Comparison of ENCODE assay signal across 15 cellular contexts in genomic region chr7:81155654-81156373, GRCh38.
DNase-seq lines count a peak whose midpoint lies in the region; ATAC-seq and TF ChIP-seq lines count a peak whose summit lies in the region.
"Had no signal": no experiment of that assay in that cellular context is flagged by ENCODE, and none has a peak within 500 bp of the region (broad histone marks: within the 10 kb centered on the region; RNA-seq: fewer than 3 reads in every experiment).

No MANE protein-coding gene starts in this region.

- no peaks in the 10 kb centered on the region for H3K27me3 ChIP-seq in duodenal mucosa (ENCODE audit: control insufficient read depth in 1 of 2, insufficient read depth in 2 of 2, low read length in 2 of 2)
- no peaks in the 10 kb centered on the region for H3K27me3 ChIP-seq in lower lobe of right lung (ENCODE audit: low read depth)
- H3K27me3 ChIP-seq: adrenal gland, dorsolateral prefrontal cortex had no signal

- no peaks in the 10 kb centered on the region for H3K36me3 ChIP-seq in duodenal mucosa (ENCODE audit: control insufficient read depth in 1 of 2, insufficient read depth in 2 of 2, low read length in 2 of 2)
- no peaks in the 10 kb centered on the region for H3K36me3 ChIP-seq in lower lobe of right lung
- H3K36me3 ChIP-seq: adrenal gland had no signal

- no peaks in the 10 kb centered on the region for H3K27me3 Mint-ChIP-seq in T-helper 2 cell treated with Interferon-gamma antibody and Interleukin-4, amounts not matched to agents 5 μg/mL and 100 μg/mL, for 36 hours (ENCODE audit: low read depth)

- H3K4me3 ChIP-seq in duodenal mucosa (ENCODE audit: low read depth in 1 of 2, low read length in 2 of 2) (peak overlapping the region; percentile 38 to 42), lower lobe of right lung (no peak overlapping the region)
- H3K4me3 ChIP-seq: adrenal gland, dorsolateral prefrontal cortex had no signal

- H3K9ac ChIP-seq in duodenal mucosa (ENCODE audit: low read depth in 1 of 2, low read length in 2 of 2) = no peak overlapping the region

- H3K4me1 ChIP-seq in duodenal mucosa (ENCODE audit: control insufficient read depth in 1 of 2, insufficient read depth in 2 of 2, low read length in 2 of 2) (peaks cover 0 to 10% of the 10 kb centered on the region in 2 donors), lower lobe of right lung (no peaks in the 10 kb centered on the region)
- H3K4me1 ChIP-seq: adrenal gland had no signal

- no peaks in the 10 kb centered on the region for H3K9me3 ChIP-seq in duodenal mucosa (ENCODE audit: control insufficient read depth in 1 of 2, low read length in 2 of 2)
- H3K9me3 ChIP-seq in lower lobe of right lung = no peaks in the 10 kb centered on the region

- intact Hi-C loops in lower lobe of right lung (cut with DNase I) = no loop called here

- H3K36me3 Mint-ChIP-seq in T-helper 2 cell treated with Interferon-gamma antibody and Interleukin-4, amounts not matched to agents 5 μg/mL and 100 μg/mL, for 36 hours (ENCODE audit: low read depth) = no peaks in the 10 kb centered on the region

- H3K27ac Mint-ChIP-seq in T-helper 2 cell treated with Interferon-gamma antibody and Interleukin-4, amounts not matched to agents 5 μg/mL and 100 μg/mL, for 36 hours = no peak overlapping the region

- ATAC-seq in lower lobe of right lung (peak; percentile 64 to 95), GM21526 (IDR thresholded peaks at IDR 0.05; ENCODE audit: low FRiP score, unreplicated experiment) (no peak)
- ATAC-seq: activated CD4-positive, CD25-positive, alpha-beta regulatory T cell treated with anti-CD3 and anti-CD28 coated beads, Interleukin-2, amount 50 U/mL, for 24 hours had no signal

- DNase-seq in HuH-7.5 (ENCODE audit: low spot score) (peak; percentile 16), lower lobe of right lung (no peak), Ammon's horn (ENCODE audit: low spot score) (no peak), activated gamma-delta T cell treated with Interleukin-2 at 50 U/mL for 16 hours (no peak)
- DNase-seq in T-helper 2 cell treated with Interferon-gamma antibody and Interleukin-4, amounts not matched to agents 5 μg/mL and 100 μg/mL, for 36 hours (ENCODE audit: low spot score) = no peak
- DNase-seq: activated T-cell treated with anti-CD3 and anti-CD28 coated beads, Interleukin-2, amount 50 U/mL, for 1 hour; adrenal gland; dorsolateral prefrontal cortex; left cardiac atrium; NCI-H1930; occipital lobe had no signal

- H3K9me3 Mint-ChIP-seq in T-helper 2 cell treated with Interferon-gamma antibody and Interleukin-4, amounts not matched to agents 5 μg/mL and 100 μg/mL, for 36 hours = peaks cover 9% of the 10 kb centered on the region

- no peak overlapping the region for H3K4me3 Mint-ChIP-seq in T-helper 2 cell treated with Interferon-gamma antibody and Interleukin-4, amounts not matched to agents 5 μg/mL and 100 μg/mL, for 36 hours

- H3K27ac ChIP-seq in 22Rv1 (peak overlapping the region; percentile 86), duodenal mucosa (ENCODE audit: low read depth, low read length) (no peak overlapping the region), lower lobe of right lung (no peak overlapping the region)
- H3K27ac ChIP-seq: adrenal gland, dorsolateral prefrontal cortex had no signal

- no peaks in the 10 kb centered on the region for H3K4me1 Mint-ChIP-seq in T-helper 2 cell treated with Interferon-gamma antibody and Interleukin-4, amounts not matched to agents 5 μg/mL and 100 μg/mL, for 36 hours (ENCODE audit: low read depth)

- no peak for TF ChIP-seq CTCF in 22Rv1 (IDR thresholded peaks at IDR 0.05)
- TF ChIP-seq CTCF in lower lobe of right lung (IDR thresholded peaks at IDR 0.05) = no peak
